8 cellular contexts compared by ENCODE assay signal in the genomic region with DNA sequence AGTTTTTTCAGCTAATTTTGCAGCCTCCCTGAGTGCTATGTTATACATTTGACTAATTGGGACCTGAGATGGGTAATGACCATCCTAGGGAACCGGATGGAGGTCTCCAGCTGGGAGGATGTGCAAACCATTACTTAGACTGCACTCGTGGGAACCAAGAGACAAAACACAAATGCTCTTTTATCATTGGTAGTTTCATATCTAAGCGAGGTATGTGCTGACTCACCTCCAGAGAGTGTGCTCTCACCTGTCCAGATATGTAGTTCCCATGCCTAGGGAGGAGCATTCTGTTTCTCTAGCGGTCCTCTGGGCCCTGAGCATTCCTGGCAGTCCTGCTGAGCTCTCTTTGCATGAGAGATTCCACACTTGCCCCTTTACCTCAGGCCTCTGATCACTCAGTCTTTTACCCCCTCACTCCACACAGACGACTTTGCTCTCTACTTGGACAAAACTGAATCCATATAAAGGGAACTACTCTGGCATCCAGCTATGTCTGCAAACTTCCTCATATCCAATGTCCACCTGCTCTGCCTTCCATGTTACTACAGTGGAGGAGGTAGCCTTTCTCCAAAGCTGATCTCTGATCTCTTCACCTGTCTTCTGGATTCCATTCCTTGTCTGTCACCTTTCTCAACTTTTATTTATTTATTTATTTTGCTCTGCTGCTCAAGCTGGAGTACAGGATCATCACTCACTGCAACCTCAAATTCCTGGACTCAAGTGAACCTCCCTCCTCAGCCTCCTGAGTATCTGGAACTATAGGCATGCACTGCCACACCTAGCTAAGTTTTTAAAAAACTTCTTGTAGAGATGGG.
A peak's percentile ranks its signal among the peaks of the same experiment; 100 is the strongest.
DNase-seq lines count a peak whose midpoint lies in the region; ATAC-seq, FAIRE-seq and TF ChIP-seq lines count a peak whose summit lies in the region.

No MANE protein-coding gene starts in this region.

- H3K9me3 ChIP-seq in adrenal gland (replicated peaks in 1 of 3) (no peaks in the 10 kb centered on the region), HepG2 (ENCODE audit: low read length) (no peaks in the 10 kb centered on the region)

- no peak overlapping the region for H3K9ac ChIP-seq in HepG2 (ENCODE audit: insufficient read depth, low read depth, low read length)

- H3K27me3 ChIP-seq in adrenal gland (no peaks in the 10 kb centered on the region), HepG2 (ENCODE audit: control insufficient read depth in 1 of 2, insufficient read depth in 2 of 2, low read length in 2 of 2) (no peaks in the 10 kb centered on the region)

- H3K27ac ChIP-seq in epithelial cell of prostate (peak overlapping the region; percentile 90), adrenal gland (no peak overlapping the region), HepG2 (ENCODE audit: extremely low read length, insufficient read depth, low read length) (no peak overlapping the region)

- TF ChIP-seq EP300 in HepG2 (IDR thresholded peaks at IDR 0.05; ENCODE audit: low read depth in 2 of 2, low read length in 2 of 2) (no peak), HepG2 (CRISPR knock-in tag; IDR thresholded peaks at IDR 0.05; ENCODE audit: borderline replicate concordance) (no peak)

- in situ Hi-C loops in HepG2 (cut with HindIII; ENCODE audit: extremely low pct_ligation_motif_present, low pct_unique_long_range_greater_than_20kb), result no loop called here

- no peaks in the 10 kb centered on the region for H3K79me2 ChIP-seq in HepG2 (ENCODE audit: insufficient read depth, low read length)

- POLR2A ChIA-PET in HepG2 (lab: Yijun Ruan, JAX), result no interaction called here

- H3K4me2 ChIP-seq in HepG2 (ENCODE audit: low read depth, low read length), result no peak overlapping the region

- TF ChIP-seq CTCF in adrenal gland (IDR thresholded peaks at IDR 0.05) (no peak), HepG2 (CRISPR knock-in tag; IDR thresholded peaks at IDR 0.05) (no peak)

- CTCF ChIA-PET in HepG2 (lab: Yijun Ruan, JAX; ENCODE audit: low intra/inter-chr PET ratio, low total read pairs), result no interaction called here

- intact Hi-C loops in adrenal gland (cut with DNase I), result no loop called here
- intact Hi-C loops in HepG2 (cut with micrococcal nuclease; ENCODE audit: unreplicated experiment), result no loop called here

- TF ChIP-seq POLR2A in GM12892 (IDR thresholded peaks at IDR 0.05; ENCODE audit: low read depth, low read length) (no peak), adrenal gland (IDR thresholded peaks at IDR 0.05) (no peak), HepG2 (IDR thresholded peaks at IDR 0.05; ENCODE audit: insufficient read depth in 1 of 2, low read depth in 2 of 2, low read length in 2 of 2) (no peak)

- WGBS in adrenal gland, 4 donors, result 78 to 91% (median 88%) methylated on average over 5 of the region's 5 CpGs
- WGBS in HepG2 (ENCODE audit: low lambda C conversion rate), result 91% methylated on average over 5 of the region's 5 CpGs

- no peaks in the 10 kb centered on the region for H4K20me1 ChIP-seq in HepG2 (ENCODE audit: insufficient read depth, low read length)

- DNase-seq in GM12892 (ENCODE audit: insufficient read length), result peak; percentile 25
- peak; percentile 84 for DNase-seq in epithelial cell of prostate (ENCODE audit: low read depth, low spot score)
- no peak for DNase-seq in adrenal gland
- no peak for DNase-seq in HepG2 (ENCODE audit: low spot score)
- DNase-seq in stimulated activated CD4-positive, alpha-beta T cell treated with anti-CD3 and anti-CD28 coated beads, Interleukin-2, amount 100 ng/mL, for 48 hours, result no peak
- no peak for DNase-seq in SHP77 (lab: John Stamatoyannopoulos, UW)

- ATAC-seq in GM21367 (IDR thresholded peaks at IDR 0.05; ENCODE audit: unreplicated experiment), result peak; percentile 63
- ATAC-seq in HG03342 (IDR thresholded peaks at IDR 0.05; ENCODE audit: unreplicated experiment), result peak; percentile 73
- ATAC-seq in HepG2, result no peak; the same call in 2 of the 3 replicates

- H3K36me3 ChIP-seq in adrenal gland (replicated peaks in 1 of 2) (no peaks in the 10 kb centered on the region), HepG2 (replicated peaks in 1 of 2; ENCODE audit: control insufficient read depth in 1 of 2, insufficient read depth in 2 of 2, low read length in 2 of 2) (peaks cover 14 to 44% of the 10 kb centered on the region in 2 experiments)

- no TSS peak for BruUV-seq in HepG2 (replicated peaks; lab: Mats Ljungman, UMichigan)

- no peaks in the 10 kb centered on the region for H3K4me1 ChIP-seq in adrenal gland (replicated peaks in 1 of 2)
- no peaks in the 10 kb centered on the region for H3K4me1 ChIP-seq in HepG2 (ENCODE audit: insufficient read depth, low read length)

- H3K4me3 ChIP-seq in adrenal gland, result no peak overlapping the region
- no peak overlapping the region for H3K4me3 ChIP-seq in HepG2 (replicated peaks in 1 of 3; ENCODE audit: insufficient read depth in 1 of 3, low read depth in 2 of 3, low read length in 3 of 3)

- no peak overlapping the region for H2AFZ ChIP-seq in HepG2 (ENCODE audit: low read length)

- FAIRE-seq in GM12892 (lab: Jason Lieb, UNC), result peak; percentile 96
- no peak for FAIRE-seq in HepG2 (lab: Jason Lieb, UNC)

- TF ChIP-seq RAD21 in HepG2 (CRISPR knock-in tag; IDR thresholded peaks at IDR 0.05), result no peak

TF ChIP-seq in HepG2, 621 proteins besides CTCF, POLR2A, EP300 and RAD21:
- TF ChIP-seq ZNF792 (CRISPR knock-in tag; IDR thresholded peaks at IDR 0.05) (no peak), ZNF530 (CRISPR knock-in tag; IDR thresholded peaks at IDR 0.05; ENCODE audit: low read depth) (no peak), ZSCAN12 (CRISPR knock-in tag; IDR thresholded peaks at IDR 0.05) (no peak), HNF1B (CRISPR knock-in tag; IDR thresholded peaks at IDR 0.05) (no peak), ZSCAN29 (CRISPR knock-in tag; conservative IDR thresholded peaks at IDR 0.05) (no peak), RORA (CRISPR knock-in tag; IDR thresholded peaks at IDR 0.05) (no peak), ELF1 (CRISPR knock-in tag; IDR thresholded peaks at IDR 0.05) (no peak), ZNF816 (CRISPR knock-in tag; IDR thresholded peaks at IDR 0.05; ENCODE audit: borderline replicate concordance) (no peak), DPF2 (CRISPR knock-in tag; IDR thresholded peaks at IDR 0.05; ENCODE audit: borderline replicate concordance, low read depth) (no peak)
TF ChIP-seq in HepG2: peak in this region for 0.

Comparison
In these comparisons a context has a peak if more than half of its experiments do, and no peak if none do; other contexts are left out.
1. DNase-seq: peak in GM12892 (single experiment) and epithelial cell of prostate (single experiment); none in adrenal gland (0 of 7), HepG2 (single experiment), stimulated activated CD4-positive, alpha-beta T cell treated with anti-CD3 and anti-CD28 coated beads, Interleukin-2, amount 100 ng/mL, for 48 hours (0 of 2) and SHP77 (0 of 2).